Comparison of ENCODE assay signal across 8 cellular contexts in the genomic region with DNA sequence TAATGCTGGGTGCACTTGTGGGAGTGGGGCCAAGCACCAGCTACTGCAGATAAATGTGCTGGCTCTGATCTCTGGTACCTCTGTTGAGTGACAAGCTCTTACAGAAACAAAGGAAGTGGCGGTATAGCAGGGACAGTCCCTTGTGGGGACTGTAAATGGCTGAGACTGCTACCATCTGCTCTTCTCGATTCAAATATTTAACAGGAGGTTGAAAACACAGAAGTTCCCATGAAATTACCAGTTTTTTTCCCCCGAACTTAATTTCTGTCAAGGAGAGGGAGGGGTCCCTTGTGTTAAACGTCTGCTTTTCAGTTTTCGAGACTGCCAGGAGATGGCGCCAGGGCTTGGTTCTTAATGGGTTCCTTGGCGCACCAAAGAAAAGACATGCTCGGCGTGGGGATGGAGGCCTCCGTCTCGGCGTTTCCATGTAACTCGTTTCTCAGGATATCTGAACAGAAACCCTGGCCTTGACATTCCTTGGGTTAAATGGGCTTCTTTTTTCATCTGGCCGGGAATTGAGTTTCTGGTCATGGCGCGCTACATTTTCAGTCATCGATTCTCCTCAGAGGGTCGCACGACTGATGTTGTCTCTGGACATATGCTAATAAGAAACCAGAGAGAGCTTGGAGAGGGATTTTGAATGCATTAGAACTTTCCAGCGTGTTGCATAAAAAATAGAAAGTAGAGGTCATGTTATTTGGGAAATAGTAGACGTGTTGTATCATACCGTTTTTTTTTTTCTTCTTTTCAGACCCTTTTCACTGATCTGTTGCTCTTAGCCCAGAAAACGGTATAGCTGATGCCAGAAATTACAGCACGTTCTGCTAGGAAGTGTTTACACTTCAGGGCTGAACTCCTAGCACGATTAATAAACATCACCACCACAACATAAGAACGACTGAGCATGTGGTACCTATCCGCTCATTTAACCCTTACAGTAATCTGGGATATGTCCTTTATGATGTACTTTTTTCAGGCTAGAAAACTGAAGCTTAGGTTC.
A peak's percentile ranks its signal among the peaks of the same experiment; 100 is the strongest.
DNase-seq lines count a peak whose midpoint lies in the region; FAIRE-seq and TF ChIP-seq lines count a peak whose summit lies in the region.

No MANE protein-coding gene starts in this region.

- no peak overlapping the region for H3K27ac Mint-ChIP-seq in HFFc6
- H3K27ac Mint-ChIP-seq in astrocyte (ENCODE audit: unreplicated experiment) = no peak overlapping the region

- no peak for TF ChIP-seq POLR2A in GM12891 (IDR thresholded peaks at IDR 0.05; ENCODE audit: low read depth, low read length)

- H3K4me1 ChIP-seq in MM.1S (ENCODE audit: low read length) (no peaks in the 10 kb centered on the region), SJCRH30 (0 out of 2 replicates have a peak, but pooled peaks cover 7% of the 10 kb centered on the region), astrocyte (ENCODE audit: insufficient read depth, low read length) (peaks cover 9% of the 10 kb centered on the region)

- H3K27me3 ChIP-seq in MM.1S (replicated peaks; ENCODE audit: insufficient read depth, low read length) (no peaks in the 10 kb centered on the region), SJCRH30 (no peaks in the 10 kb centered on the region), astrocyte (ENCODE audit: insufficient read depth, low read length) (no peaks in the 10 kb centered on the region)

- no peaks in the 10 kb centered on the region for H3K79me2 ChIP-seq in MM.1S (ENCODE audit: low read length)
- no peaks in the 10 kb centered on the region for H3K79me2 ChIP-seq in astrocyte (ENCODE audit: insufficient read depth, low read length)

- DNase-seq in GM12891 (ENCODE audit: insufficient read length, low spot score) (no peak), HFFc6 (peak; percentile 65), MM.1S (peak; percentile 48), SJCRH30 (peak; percentile 79 to 89), astrocyte (ENCODE audit: low read depth) (peak; percentile 48), hepatic stellate cell (ENCODE audit: low spot score) (peak; percentile 54), renal cortical epithelial cell (ENCODE audit: low read depth) (peak; percentile 34), OCI-M2 (lab: John Stamatoyannopoulos, UW; ENCODE audit: unreplicated experiment) (no peak)

- H3K27ac ChIP-seq in MM.1S (ENCODE audit: low read length) (no peak overlapping the region), SJCRH30 (no peak overlapping the region), astrocyte (ENCODE audit: low read depth, low read length) (no peak overlapping the region)

- no peaks in the 10 kb centered on the region for H3K9me3 Mint-ChIP-seq in HFFc6
- no peaks in the 10 kb centered on the region for H3K9me3 Mint-ChIP-seq in astrocyte (ENCODE audit: unreplicated experiment)

- H3K4me3 ChIP-seq in MM.1S (ENCODE audit: low read length) (peak overlapping the region; percentile 31), SJCRH30 (peak overlapping the region; percentile 57), astrocyte (ENCODE audit: insufficient read depth, low read depth, low read length) (peak overlapping the region; percentile 8)

- H3K9me2 ChIP-seq in MM.1S (replicated peaks; ENCODE audit: insufficient read depth, low read length) = no peaks in the 10 kb centered on the region

- FAIRE-seq in GM12891 (lab: Jason Lieb, UNC) (peak; percentile 89), astrocyte (lab: Jason Lieb, UNC) (peak; percentile 64)

- H3K4me3 Mint-ChIP-seq in HFFc6 = peak overlapping the region; percentile 82
- no peak overlapping the region for H3K4me3 Mint-ChIP-seq in astrocyte (ENCODE audit: unreplicated experiment)

- H3K4me1 Mint-ChIP-seq in HFFc6 (ENCODE audit: low read depth) (peaks cover 19% of the 10 kb centered on the region), astrocyte (ENCODE audit: low read depth, unreplicated experiment) (peaks cover 4% of the 10 kb centered on the region)

- no peaks in the 10 kb centered on the region for H3K36me3 ChIP-seq in MM.1S (replicated peaks; ENCODE audit: insufficient read depth, low read length)
- no peaks in the 10 kb centered on the region for H3K36me3 ChIP-seq in SJCRH30
- no peaks in the 10 kb centered on the region for H3K36me3 ChIP-seq in astrocyte (ENCODE audit: insufficient read depth, low read length)

- H3K9me3 ChIP-seq in MM.1S (replicated peaks; ENCODE audit: insufficient read depth, low read length) = no peaks in the 10 kb centered on the region
- H3K9me3 ChIP-seq in SJCRH30 (replicated peaks) = no peaks in the 10 kb centered on the region
- no peaks in the 10 kb centered on the region for H3K9me3 ChIP-seq in astrocyte (ENCODE audit: insufficient read depth, low read depth, low read length)

- H3K36me3 Mint-ChIP-seq in HFFc6 (ENCODE audit: low read depth) (no peaks in the 10 kb centered on the region), astrocyte (ENCODE audit: low read depth, unreplicated experiment) (no peaks in the 10 kb centered on the region)

- H2AFZ ChIP-seq in MM.1S (ENCODE audit: low read length) = no peak overlapping the region
- peak overlapping the region; percentile 74 for H2AFZ ChIP-seq in astrocyte (ENCODE audit: low read depth, low read length)

- no peaks in the 10 kb centered on the region for H4K20me1 ChIP-seq in MM.1S (ENCODE audit: insufficient read depth, low read length)
- no peaks in the 10 kb centered on the region for H4K20me1 ChIP-seq in astrocyte (ENCODE audit: insufficient read depth, low read length)

- peaks cover 11% of the 10 kb centered on the region for H3K27me3 Mint-ChIP-seq in HFFc6 (ENCODE audit: insufficient read depth)
- peaks cover 3% of the 10 kb centered on the region for H3K27me3 Mint-ChIP-seq in astrocyte (ENCODE audit: low read depth, unreplicated experiment)

- H3K4me2 ChIP-seq in MM.1S (ENCODE audit: low read depth, low read length) (peak overlapping the region; percentile 14; the same call in 1 of the 2 replicates), astrocyte (ENCODE audit: low read length) (peak overlapping the region; percentile 85)

- TF ChIP-seq CTCF in HFFc6 (IDR thresholded peaks at IDR 0.05) = peak; percentile 93
- TF ChIP-seq CTCF in MM.1S (IDR thresholded peaks at IDR 0.05; ENCODE audit: low read length) = peak; percentile 67
- TF ChIP-seq CTCF in astrocyte (IDR thresholded peaks at IDR 0.05; ENCODE audit: insufficient read depth, low read depth, low read length) = peak; percentile 78

- no peak overlapping the region for H3K9ac ChIP-seq in MM.1S (ENCODE audit: low read length)
- peak overlapping the region; percentile 57 for H3K9ac ChIP-seq in astrocyte (ENCODE audit: low read length)

- no peaks in the 10 kb centered on the region for H3F3A ChIP-seq in MM.1S (ENCODE audit: insufficient read depth, low read length)

TF ChIP-seq in GM12891, 5 proteins besides CTCF, POLR2A, EP300 and RAD21:
- no peak for TF ChIP-seq POLR2AphosphoS5 (IDR thresholded peaks at IDR 0.05; ENCODE audit: low read depth, low read length)
- peak; percentile 78 for TF ChIP-seq SPI1 (IDR thresholded peaks at IDR 0.05; ENCODE audit: low read depth, low read length)
TF ChIP-seq in GM12891: peak in this region for 1.

Comparison
In these comparisons a context has a peak if more than half of its experiments do, and no peak if none do; other contexts are left out.
1. DNase-seq: peak in HFFc6 (single experiment), MM.1S (single experiment), SJCRH30 (2 of 2), astrocyte (single experiment), hepatic stellate cell (single experiment) and renal cortical epithelial cell (single experiment); none in GM12891 (single experiment) and OCI-M2 (single experiment).
2. Peak in every context shown above with its lines, with median percentiles within 50 percentile points of each other: CTCF ChIP-seq and H3K4me3 ChIP-seq.